In the genomic region with DNA sequence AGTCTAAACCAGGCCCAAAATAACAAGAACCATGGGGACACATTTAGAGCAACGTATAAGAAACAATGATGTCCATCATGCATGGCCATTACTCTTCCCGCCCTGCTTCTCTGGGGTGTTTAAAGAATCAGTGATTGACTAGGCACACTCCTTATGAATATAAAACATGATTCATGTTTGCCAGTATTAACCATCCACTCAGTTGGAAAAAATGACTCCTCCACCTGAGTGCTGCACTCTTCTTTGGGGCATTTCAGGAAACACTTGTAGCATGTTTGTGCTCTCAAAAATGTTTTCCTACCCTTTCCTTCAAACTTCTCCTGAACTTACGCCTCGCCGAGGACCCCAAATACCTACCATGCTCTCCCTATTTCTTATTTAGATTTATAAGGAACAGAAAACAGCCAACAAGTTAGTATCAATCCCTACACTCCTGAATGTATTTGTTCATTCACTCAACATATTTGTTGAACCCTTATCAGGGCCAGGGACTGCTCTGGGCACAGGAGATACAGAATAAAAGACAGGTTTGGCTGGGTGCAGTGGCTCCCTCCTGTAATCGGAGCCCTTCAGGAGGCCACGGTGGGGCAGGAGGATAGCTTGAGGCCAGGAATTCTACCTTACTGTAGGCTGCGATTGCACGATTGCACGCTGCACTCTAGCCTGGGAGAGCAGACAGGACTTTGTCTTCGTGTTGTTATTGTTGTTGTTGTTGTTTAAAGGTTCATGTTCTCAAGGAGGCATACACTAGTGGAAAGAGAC, we compare ENCODE assay signal across 13 cellular contexts.
A peak's percentile ranks its signal among the peaks of the same experiment; 100 is the strongest.
DNase-seq lines count a peak whose midpoint lies in the region; ATAC-seq and TF ChIP-seq lines count a peak whose summit lies in the region.
"Had no signal": no experiment of that assay in that cellular context is flagged by ENCODE, and none has a peak within 500 bp of the region (broad histone marks: within the 10 kb centered on the region; RNA-seq: fewer than 3 reads in every experiment).

No MANE protein-coding gene starts in this region.

- ATAC-seq in GM18870 (IDR thresholded peaks at IDR 0.05; ENCODE audit: unreplicated experiment): no peak

- H4K8ac ChIP-seq in mesendoderm (ENCODE audit: low read depth, low read length): no peak overlapping the region

- peaks cover 46% of the 10 kb centered on the region for H3K4me1 Mint-ChIP-seq in activated T-cell treated with anti-CD3 and anti-CD28 coated beads, Interleukin-2, amount 50 U/mL, for 24 hours (ENCODE audit: low read depth)
- peaks cover 66% of the 10 kb centered on the region for H3K4me1 Mint-ChIP-seq in chondrocyte (ENCODE audit: low read depth)

- H4K5ac ChIP-seq in mesendoderm (ENCODE audit: low read length): no peak overlapping the region

- H3K79me2 ChIP-seq in mesendoderm (ENCODE audit: control insufficient read depth, insufficient read depth, low read length): no peaks in the 10 kb centered on the region

- no peak overlapping the region for H2BK15ac ChIP-seq in mesendoderm (replicated peaks; ENCODE audit: low read depth)

- H2AK5ac ChIP-seq in mesendoderm (ENCODE audit: low read length): no peak overlapping the region

- no peak overlapping the region for H3K4me2 ChIP-seq in mesendoderm (ENCODE audit: low read length)

- TF ChIP-seq CTCF in chondrocyte (IDR thresholded peaks at IDR 0.05) (no peak), thyroid gland (IDR thresholded peaks at IDR 0.05) (no peak)

- H3K36me3 ChIP-seq in mesendoderm (ENCODE audit: control insufficient read depth, insufficient read depth, low read length): no peaks in the 10 kb centered on the region
- no peaks in the 10 kb centered on the region for H3K36me3 ChIP-seq in thyroid gland
- H3K36me3 ChIP-seq: pancreas, SJCRH30 had no signal

- H3K4me3 ChIP-seq in mesendoderm (ENCODE audit: low read length): no peak overlapping the region
- no peak overlapping the region for H3K4me3 ChIP-seq in thyroid gland (replicated peaks in 1 of 3)

- peak overlapping the region; percentile 33 for H3K27ac Mint-ChIP-seq in activated T-cell treated with anti-CD3 and anti-CD28 coated beads, Interleukin-2, amount 50 U/mL, for 24 hours
- peak overlapping the region; percentile 28 for H3K27ac Mint-ChIP-seq in chondrocyte (ENCODE audit: unreplicated experiment)
- H3K27ac Mint-ChIP-seq: activated CD4-positive, alpha-beta T cell treated with anti-CD3 and anti-CD28 coated beads, Interleukin-2, amount 10 ng/mL, durations not matched to agents 7 days and 5 days; activated naive CD4-positive, alpha-beta T cell treated with anti-CD3 and anti-CD28 coated beads, Interleukin-2, amount 50 U/mL, for 72 hours had no signal

- H2BK5ac ChIP-seq in mesendoderm (ENCODE audit: low read length): no peak overlapping the region

- intact Hi-C loops in thyroid gland (cut with DNase I): no loop called here

- H3K27me3 ChIP-seq in mesendoderm (ENCODE audit: insufficient read depth, low read length, poor library complexity) (no peaks in the 10 kb centered on the region), thyroid gland (no peaks in the 10 kb centered on the region)
- H3K27me3 ChIP-seq: pancreas, SJCRH30 had no signal

- DNase-seq in activated T-cell treated with anti-CD3 and anti-CD28 coated beads, Interleukin-2, amount 50 U/mL, for 24 hours: no peak
- DNase-seq in activated T-cell treated with anti-CD3 and anti-CD28 coated beads, Interleukin-2, amount 50 U/mL, for 1 hour: no peak
- no peak for DNase-seq in chondrocyte (ENCODE audit: low spot score)
- no peak for DNase-seq in mesendoderm
- no peak for DNase-seq in thyroid gland
- no peak for DNase-seq in activated CD8-positive, alpha-beta memory T cell treated with anti-CD3 and anti-CD28 coated beads, Interleukin-2, amount 50 U/mL, for 48 hours
- no peak for DNase-seq in activated CD4-positive, alpha-beta T cell treated with anti-CD3 and anti-CD28 coated beads for 48 hours
- DNase-seq: SJCRH30 had no signal

- H3K27ac ChIP-seq in mesendoderm (ENCODE audit: low read depth, low read length) (no peak overlapping the region), thyroid gland (peak overlapping the region in 2 of 3 donors; percentile 83 to 91)

- H3K4me3 Mint-ChIP-seq in activated T-cell treated with anti-CD3 and anti-CD28 coated beads, Interleukin-2, amount 50 U/mL, for 24 hours: no peak overlapping the region
- no peak overlapping the region for H3K4me3 Mint-ChIP-seq in chondrocyte (ENCODE audit: unreplicated experiment)

- H3K9me3 ChIP-seq in thyroid gland: no peaks in the 10 kb centered on the region
- H3K9me3 ChIP-seq: A549, pancreas, SJCRH30 had no signal

- no peak overlapping the region for H3K23ac ChIP-seq in mesendoderm (ENCODE audit: low read length)

- H3K79me1 ChIP-seq in mesendoderm (ENCODE audit: low read length): no peaks in the 10 kb centered on the region

- no peaks in the 10 kb centered on the region for H3K36me3 Mint-ChIP-seq in activated T-cell treated with anti-CD3 and anti-CD28 coated beads, Interleukin-2, amount 50 U/mL, for 24 hours (ENCODE audit: low read depth)
- H3K36me3 Mint-ChIP-seq in chondrocyte (ENCODE audit: low read depth): no peaks in the 10 kb centered on the region

- TF ChIP-seq POLR2A in thyroid gland (IDR thresholded peaks at IDR 0.05): no peak

- H3K27me3 Mint-ChIP-seq in activated T-cell treated with anti-CD3 and anti-CD28 coated beads, Interleukin-2, amount 50 U/mL, for 24 hours: peaks cover 82% of the 10 kb centered on the region
- no peaks in the 10 kb centered on the region for H3K27me3 Mint-ChIP-seq in chondrocyte (ENCODE audit: low read depth)

- peak overlapping the region; percentile 6 for H3K56ac ChIP-seq in mesendoderm (ENCODE audit: low read length)

- no peak overlapping the region for H2BK120ac ChIP-seq in mesendoderm (ENCODE audit: low read depth, low read length)

- no peak overlapping the region for H3K18ac ChIP-seq in mesendoderm (ENCODE audit: low read length)

- no CpG with 5 or more reads among the region's 11 CpGs for whole genome bisulfite sequencing in mesendoderm (ENCODE audit: extremely low coverage, insufficient coverage, low lambda C conversion rate)
- 85 to 86% methylated on average over 11 of the region's 11 CpGs for WGBS in thyroid gland, 2 donors

- H3K4me1 ChIP-seq in mesendoderm (ENCODE audit: control insufficient read depth, low read depth, low read length): peaks cover 7% of the 10 kb centered on the region
- peaks cover 26 to 42% of the 10 kb centered on the region in 2 donors for H3K4me1 ChIP-seq in thyroid gland

- no peak overlapping the region for H3K4ac ChIP-seq in mesendoderm (ENCODE audit: low read depth, low read length)

- H3K9me3 Mint-ChIP-seq in activated T-cell treated with anti-CD3 and anti-CD28 coated beads, Interleukin-2, amount 50 U/mL, for 24 hours: no peaks in the 10 kb centered on the region
- no peaks in the 10 kb centered on the region for H3K9me3 Mint-ChIP-seq in chondrocyte (ENCODE audit: low read depth)
- H3K9me3 Mint-ChIP-seq: activated CD4-positive, alpha-beta T cell treated with anti-CD3 and anti-CD28 coated beads, Interleukin-2, amount 10 ng/mL, durations not matched to agents 7 days and 5 days; activated naive CD4-positive, alpha-beta T cell treated with anti-CD3 and anti-CD28 coated beads, Interleukin-2, amount 50 U/mL, for 72 hours had no signal

- no peak overlapping the region for H3K9ac ChIP-seq in mesendoderm (ENCODE audit: low read length)
